Comparison of ENCODE assay signal across 1 cellular context in the genomic region with DNA sequence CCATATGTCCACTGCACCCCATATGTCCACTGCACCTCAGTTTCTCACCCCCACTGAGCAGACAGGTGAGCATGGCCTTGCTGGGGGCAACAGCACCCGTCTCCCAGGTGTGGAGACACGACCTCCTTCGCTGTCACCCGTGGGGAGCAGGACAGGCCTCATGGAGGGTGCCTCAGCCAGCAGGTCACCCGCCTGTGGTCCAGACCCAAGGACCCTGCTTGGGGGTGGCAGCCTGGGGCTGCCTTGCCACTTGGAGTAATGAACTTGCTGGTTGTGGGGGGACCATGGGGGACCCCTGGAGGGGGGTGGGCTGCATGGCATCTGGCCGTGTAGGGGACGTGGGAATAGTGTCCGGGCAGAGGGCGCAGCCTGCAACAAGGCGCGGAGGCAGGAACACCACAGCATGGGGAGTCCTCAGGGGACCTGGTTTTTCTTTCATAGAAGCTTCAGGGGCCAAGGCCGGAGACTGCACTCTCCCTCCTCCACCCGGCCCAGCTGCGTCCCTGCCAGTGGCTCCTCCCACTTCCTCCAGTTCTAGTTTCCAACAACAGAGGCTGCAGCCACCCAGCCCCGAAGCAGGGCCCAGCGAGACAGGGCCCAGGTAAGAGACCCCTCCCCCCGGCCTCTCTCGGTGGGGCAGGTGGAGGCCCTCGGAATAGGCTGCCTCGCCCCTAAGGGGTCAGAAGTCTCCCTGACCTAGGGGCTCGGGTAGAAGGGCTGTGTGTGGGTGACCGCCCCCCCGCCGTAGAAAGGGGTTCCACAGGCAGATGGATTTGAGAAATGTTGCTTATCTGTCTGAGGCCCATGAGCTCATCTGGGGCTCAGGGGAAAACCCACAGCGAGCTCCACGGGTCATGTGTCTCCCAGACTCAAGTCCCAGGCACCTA.
TF ChIP-seq lines count a peak whose summit lies in the region.

A gene with protein sequence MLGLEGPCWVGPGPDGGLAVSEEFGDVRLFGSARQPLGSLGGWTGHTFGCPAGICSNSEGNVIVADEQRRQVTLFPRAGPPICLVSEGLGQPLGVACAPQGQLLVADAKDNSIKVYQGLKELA (plus strand): TSS at position 531 of the 887 bp plus-strand sequence. CDS start 1,043 bp downstream, outside the sequence.

TF ChIP-seq in HepG2, 621 proteins besides CTCF, POLR2A, EP300 and RAD21 (continued from another document and continues in another):
- no peak for TF ChIP-seq RNF2 (conservative IDR thresholded peaks at IDR 0.05; ENCODE audit: low read depth)
- TF ChIP-seq GABPB1 (CRISPR knock-in tag; IDR thresholded peaks at IDR 0.05), result peak; percentile 49
- TF ChIP-seq HNRNPH1 (optimal IDR thresholded peaks at IDR 0.05; ENCODE audit: low read depth, low read length), result no peak
- TF ChIP-seq ZNF75D (CRISPR knock-in tag; IDR thresholded peaks at IDR 0.05; ENCODE audit: borderline replicate concordance), result no peak
- peak; percentile 48; the same call in 1 of the 2 replicates for TF ChIP-seq ZFX (CRISPR knock-in tag; IDR thresholded peaks at IDR 0.05; ENCODE audit: low read depth)
- no peak for TF ChIP-seq SATB2 (CRISPR knock-in tag; IDR thresholded peaks at IDR 0.05)
- no peak for TF ChIP-seq BRCA1 (CRISPR knock-in tag; IDR thresholded peaks at IDR 0.05)
- TF ChIP-seq GATAD1 (CRISPR knock-in tag; IDR thresholded peaks at IDR 0.05), result no peak
- TF ChIP-seq SIX4 (CRISPR knock-in tag; IDR thresholded peaks at IDR 0.05), result no peak
- no peak for TF ChIP-seq MZF1 (CRISPR knock-in tag; IDR thresholded peaks at IDR 0.05; ENCODE audit: borderline replicate concordance)
- no peak for TF ChIP-seq TCF12 (IDR thresholded peaks at IDR 0.05)
- no peak for TF ChIP-seq TCF12 (CRISPR knock-in tag; IDR thresholded peaks at IDR 0.05)
- TF ChIP-seq, protein P1, sequence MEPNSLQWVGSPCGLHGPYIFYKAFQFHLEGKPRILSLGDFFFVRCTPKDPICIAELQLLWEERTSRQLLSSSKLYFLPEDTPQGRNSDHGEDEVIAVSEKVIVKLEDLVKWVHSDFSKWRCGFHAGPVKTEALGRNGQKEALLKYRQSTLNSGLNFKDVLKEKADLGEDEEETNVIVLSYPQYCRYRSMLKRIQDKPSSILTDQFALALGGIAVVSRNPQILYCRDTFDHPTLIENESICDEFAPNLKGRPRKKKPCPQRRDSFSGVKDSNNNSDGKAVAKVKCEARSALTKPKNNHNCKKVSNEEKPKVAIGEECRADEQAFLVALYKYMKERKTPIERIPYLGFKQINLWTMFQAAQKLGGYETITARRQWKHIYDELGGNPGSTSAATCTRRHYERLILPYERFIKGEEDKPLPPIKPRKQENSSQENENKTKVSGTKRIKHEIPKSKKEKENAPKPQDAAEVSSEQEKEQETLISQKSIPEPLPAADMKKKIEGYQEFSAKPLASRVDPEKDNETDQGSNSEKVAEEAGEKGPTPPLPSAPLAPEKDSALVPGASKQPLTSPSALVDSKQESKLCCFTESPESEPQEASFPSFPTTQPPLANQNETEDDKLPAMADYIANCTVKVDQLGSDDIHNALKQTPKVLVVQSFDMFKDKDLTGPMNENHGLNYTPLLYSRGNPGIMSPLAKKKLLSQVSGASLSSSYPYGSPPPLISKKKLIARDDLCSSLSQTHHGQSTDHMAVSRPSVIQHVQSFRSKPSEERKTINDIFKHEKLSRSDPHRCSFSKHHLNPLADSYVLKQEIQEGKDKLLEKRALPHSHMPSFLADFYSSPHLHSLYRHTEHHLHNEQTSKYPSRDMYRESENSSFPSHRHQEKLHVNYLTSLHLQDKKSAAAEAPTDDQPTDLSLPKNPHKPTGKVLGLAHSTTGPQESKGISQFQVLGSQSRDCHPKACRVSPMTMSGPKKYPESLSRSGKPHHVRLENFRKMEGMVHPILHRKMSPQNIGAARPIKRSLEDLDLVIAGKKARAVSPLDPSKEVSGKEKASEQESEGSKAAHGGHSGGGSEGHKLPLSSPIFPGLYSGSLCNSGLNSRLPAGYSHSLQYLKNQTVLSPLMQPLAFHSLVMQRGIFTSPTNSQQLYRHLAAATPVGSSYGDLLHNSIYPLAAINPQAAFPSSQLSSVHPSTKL (CRISPR knock-in tag; IDR thresholded peaks at IDR 0.05), result 0 out of 2 replicates have a peak, but pooled peaks have one; percentile 21
- TF ChIP-seq, protein P2, sequence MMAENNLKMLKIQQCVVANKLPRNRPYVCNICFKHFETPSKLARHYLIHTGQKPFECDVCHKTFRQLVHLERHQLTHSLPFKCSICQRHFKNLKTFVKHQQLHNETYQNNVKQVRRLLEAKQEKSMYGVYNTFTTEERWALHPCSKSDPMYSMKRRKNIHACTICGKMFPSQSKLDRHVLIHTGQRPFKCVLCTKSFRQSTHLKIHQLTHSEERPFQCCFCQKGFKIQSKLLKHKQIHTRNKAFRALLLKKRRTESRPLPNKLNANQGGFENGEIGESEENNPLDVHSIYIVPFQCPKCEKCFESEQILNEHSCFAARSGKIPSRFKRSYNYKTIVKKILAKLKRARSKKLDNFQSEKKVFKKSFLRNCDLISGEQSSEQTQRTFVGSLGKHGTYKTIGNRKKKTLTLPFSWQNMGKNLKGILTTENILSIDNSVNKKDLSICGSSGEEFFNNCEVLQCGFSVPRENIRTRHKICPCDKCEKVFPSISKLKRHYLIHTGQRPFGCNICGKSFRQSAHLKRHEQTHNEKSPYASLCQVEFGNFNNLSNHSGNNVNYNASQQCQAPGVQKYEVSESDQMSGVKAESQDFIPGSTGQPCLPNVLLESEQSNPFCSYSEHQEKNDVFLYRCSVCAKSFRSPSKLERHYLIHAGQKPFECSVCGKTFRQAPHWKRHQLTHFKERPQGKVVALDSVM (CRISPR knock-in tag; IDR thresholded peaks at IDR 0.05), result 0 out of 2 replicates have a peak, but pooled peaks have one; percentile 10
- no peak for TF ChIP-seq SRSF9 (IDR thresholded peaks at IDR 0.05; ENCODE audit: borderline replicate concordance, insufficient read depth, low read depth, low read length, poor library complexity, severe bottlenecking)
- TF ChIP-seq, protein P3, sequence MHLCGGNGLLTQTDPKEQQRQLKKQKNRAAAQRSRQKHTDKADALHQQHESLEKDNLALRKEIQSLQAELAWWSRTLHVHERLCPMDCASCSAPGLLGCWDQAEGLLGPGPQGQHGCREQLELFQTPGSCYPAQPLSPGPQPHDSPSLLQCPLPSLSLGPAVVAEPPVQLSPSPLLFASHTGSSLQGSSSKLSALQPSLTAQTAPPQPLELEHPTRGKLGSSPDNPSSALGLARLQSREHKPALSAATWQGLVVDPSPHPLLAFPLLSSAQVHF (CRISPR knock-in tag; IDR thresholded peaks at IDR 0.05), result no peak
- TF ChIP-seq RCOR2 (CRISPR knock-in tag; IDR thresholded peaks at IDR 0.05), result no peak
- no peak for TF ChIP-seq CREB1 (IDR thresholded peaks at IDR 0.05)
- no peak for TF ChIP-seq CREB1 (CRISPR knock-in tag; IDR thresholded peaks at IDR 0.05)
- no peak for TF ChIP-seq ETV6 (CRISPR knock-in tag; conservative IDR thresholded peaks at IDR 0.05)
- no peak for TF ChIP-seq RFX1 (IDR thresholded peaks at IDR 0.05)
- TF ChIP-seq ZNF709 (CRISPR knock-in tag; IDR thresholded peaks at IDR 0.05), result no peak
- TF ChIP-seq SMAD9 (CRISPR knock-in tag; IDR thresholded peaks at IDR 0.05), result no peak
- TF ChIP-seq, protein P4, sequence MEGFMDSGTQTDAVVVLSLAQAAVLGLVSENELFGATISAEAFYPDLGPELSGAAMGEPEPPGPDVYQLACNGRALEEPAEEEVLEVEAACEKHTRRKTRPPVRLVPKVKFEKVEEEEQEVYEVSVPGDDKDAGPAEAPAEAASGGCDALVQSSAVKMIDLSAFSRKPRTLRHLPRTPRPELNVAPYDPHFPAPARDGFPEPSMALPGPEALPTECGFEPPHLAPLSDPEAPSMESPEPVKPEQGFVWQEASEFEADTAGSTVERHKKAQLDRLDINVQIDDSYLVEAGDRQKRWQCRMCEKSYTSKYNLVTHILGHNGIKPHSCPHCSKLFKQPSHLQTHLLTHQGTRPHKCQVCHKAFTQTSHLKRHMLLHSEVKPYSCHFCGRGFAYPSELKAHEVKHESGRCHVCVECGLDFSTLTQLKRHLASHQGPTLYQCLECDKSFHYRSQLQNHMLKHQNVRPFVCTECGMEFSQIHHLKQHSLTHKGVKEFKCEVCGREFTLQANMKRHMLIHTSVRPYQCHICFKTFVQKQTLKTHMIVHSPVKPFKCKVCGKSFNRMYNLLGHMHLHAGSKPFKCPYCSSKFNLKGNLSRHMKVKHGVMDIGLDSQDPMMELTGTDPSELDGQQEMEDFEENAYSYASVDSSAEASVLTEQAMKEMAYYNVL (CRISPR knock-in tag; IDR thresholded peaks at IDR 0.05; ENCODE audit: borderline replicate concordance), result 0 out of 2 replicates have a peak, but pooled peaks have one; percentile 16
- TF ChIP-seq ZNF724P (CRISPR knock-in tag; IDR thresholded peaks at IDR 0.05; ENCODE audit: borderline replicate concordance), result no peak
- no peak for TF ChIP-seq ZNF7 (CRISPR knock-in tag; IDR thresholded peaks at IDR 0.05)
- TF ChIP-seq ZNF775 (CRISPR knock-in tag; IDR thresholded peaks at IDR 0.05; ENCODE audit: borderline replicate concordance), result no peak
- no peak for TF ChIP-seq SP140L (CRISPR knock-in tag; IDR thresholded peaks at IDR 0.05; ENCODE audit: borderline replicate concordance)
- TF ChIP-seq, protein P5, sequence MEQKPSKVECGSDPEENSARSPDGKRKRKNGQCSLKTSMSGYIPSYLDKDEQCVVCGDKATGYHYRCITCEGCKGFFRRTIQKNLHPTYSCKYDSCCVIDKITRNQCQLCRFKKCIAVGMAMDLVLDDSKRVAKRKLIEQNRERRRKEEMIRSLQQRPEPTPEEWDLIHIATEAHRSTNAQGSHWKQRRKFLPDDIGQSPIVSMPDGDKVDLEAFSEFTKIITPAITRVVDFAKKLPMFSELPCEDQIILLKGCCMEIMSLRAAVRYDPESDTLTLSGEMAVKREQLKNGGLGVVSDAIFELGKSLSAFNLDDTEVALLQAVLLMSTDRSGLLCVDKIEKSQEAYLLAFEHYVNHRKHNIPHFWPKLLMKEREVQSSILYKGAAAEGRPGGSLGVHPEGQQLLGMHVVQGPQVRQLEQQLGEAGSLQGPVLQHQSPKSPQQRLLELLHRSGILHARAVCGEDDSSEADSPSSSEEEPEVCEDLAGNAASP (CRISPR knock-in tag; IDR thresholded peaks at IDR 0.05; ENCODE audit: borderline replicate concordance), result peak; percentile 78; the same call in 1 of the 2 replicates
- no peak for TF ChIP-seq ZNF564 (CRISPR knock-in tag; IDR thresholded peaks at IDR 0.05)
- TF ChIP-seq ZNF30 (CRISPR knock-in tag; IDR thresholded peaks at IDR 0.05), result no peak
- TF ChIP-seq ZNF224 (CRISPR knock-in tag; IDR thresholded peaks at IDR 0.05), result no peak
- TF ChIP-seq SP2 (CRISPR knock-in tag; IDR thresholded peaks at IDR 0.05), result no peak
- no peak for TF ChIP-seq ZBTB1 (CRISPR knock-in tag; IDR thresholded peaks at IDR 0.05; ENCODE audit: borderline replicate concordance)
- TF ChIP-seq JUN (CRISPR knock-in tag; IDR thresholded peaks at IDR 0.05), result no peak
- TF ChIP-seq ZNF33B (CRISPR knock-in tag; IDR thresholded peaks at IDR 0.05), result no peak
- no peak for TF ChIP-seq HNF4G (IDR thresholded peaks at IDR 0.05; ENCODE audit: borderline replicate concordance, low read depth, low read length)
- TF ChIP-seq HNF4G (CRISPR knock-in tag; IDR thresholded peaks at IDR 0.05; ENCODE audit: borderline replicate concordance, low read depth), result no peak
- TF ChIP-seq, protein P6, sequence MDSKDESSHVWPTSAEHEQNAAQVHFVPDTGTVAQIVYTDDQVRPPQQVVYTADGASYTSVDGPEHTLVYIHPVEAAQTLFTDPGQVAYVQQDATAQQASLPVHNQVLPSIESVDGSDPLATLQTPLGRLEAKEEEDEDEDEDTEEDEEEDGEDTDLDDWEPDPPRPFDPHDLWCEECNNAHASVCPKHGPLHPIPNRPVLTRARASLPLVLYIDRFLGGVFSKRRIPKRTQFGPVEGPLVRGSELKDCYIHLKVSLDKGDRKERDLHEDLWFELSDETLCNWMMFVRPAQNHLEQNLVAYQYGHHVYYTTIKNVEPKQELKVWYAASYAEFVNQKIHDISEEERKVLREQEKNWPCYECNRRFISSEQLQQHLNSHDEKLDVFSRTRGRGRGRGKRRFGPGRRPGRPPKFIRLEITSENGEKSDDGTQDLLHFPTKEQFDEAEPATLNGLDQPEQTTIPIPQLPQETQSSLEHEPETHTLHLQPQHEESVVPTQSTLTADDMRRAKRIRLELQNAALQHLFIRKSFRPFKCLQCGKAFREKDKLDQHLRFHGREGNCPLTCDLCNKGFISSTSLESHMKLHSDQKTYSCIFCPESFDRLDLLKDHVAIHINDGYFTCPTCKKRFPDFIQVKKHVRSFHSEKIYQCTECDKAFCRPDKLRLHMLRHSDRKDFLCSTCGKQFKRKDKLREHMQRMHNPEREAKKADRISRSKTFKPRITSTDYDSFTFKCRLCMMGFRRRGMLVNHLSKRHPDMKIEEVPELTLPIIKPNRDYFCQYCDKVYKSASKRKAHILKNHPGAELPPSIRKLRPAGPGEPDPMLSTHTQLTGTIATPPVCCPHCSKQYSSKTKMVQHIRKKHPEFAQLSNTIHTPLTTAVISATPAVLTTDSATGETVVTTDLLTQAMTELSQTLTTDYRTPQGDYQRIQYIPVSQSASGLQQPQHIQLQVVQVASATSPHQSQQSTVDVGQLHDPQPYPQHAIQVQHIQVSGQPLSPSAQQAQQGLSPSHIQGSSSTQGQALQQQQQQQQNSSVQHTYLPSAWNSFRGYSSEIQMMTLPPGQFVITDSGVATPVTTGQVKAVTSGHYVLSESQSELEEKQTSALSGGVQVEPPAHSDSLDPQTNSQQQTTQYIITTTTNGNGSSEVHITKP (CRISPR knock-in tag; IDR thresholded peaks at IDR 0.05; ENCODE audit: low read depth), result 0 out of 2 replicates have a peak, but pooled peaks have one; percentile 33
- TF ChIP-seq ZFY (CRISPR knock-in tag; IDR thresholded peaks at IDR 0.05), result peak; percentile 21; the same call in 1 of the 2 replicates
- TF ChIP-seq ELF3 (CRISPR knock-in tag; IDR thresholded peaks at IDR 0.05), result peak; percentile 45; the same call in 1 of the 2 replicates
- TF ChIP-seq, protein P7, sequence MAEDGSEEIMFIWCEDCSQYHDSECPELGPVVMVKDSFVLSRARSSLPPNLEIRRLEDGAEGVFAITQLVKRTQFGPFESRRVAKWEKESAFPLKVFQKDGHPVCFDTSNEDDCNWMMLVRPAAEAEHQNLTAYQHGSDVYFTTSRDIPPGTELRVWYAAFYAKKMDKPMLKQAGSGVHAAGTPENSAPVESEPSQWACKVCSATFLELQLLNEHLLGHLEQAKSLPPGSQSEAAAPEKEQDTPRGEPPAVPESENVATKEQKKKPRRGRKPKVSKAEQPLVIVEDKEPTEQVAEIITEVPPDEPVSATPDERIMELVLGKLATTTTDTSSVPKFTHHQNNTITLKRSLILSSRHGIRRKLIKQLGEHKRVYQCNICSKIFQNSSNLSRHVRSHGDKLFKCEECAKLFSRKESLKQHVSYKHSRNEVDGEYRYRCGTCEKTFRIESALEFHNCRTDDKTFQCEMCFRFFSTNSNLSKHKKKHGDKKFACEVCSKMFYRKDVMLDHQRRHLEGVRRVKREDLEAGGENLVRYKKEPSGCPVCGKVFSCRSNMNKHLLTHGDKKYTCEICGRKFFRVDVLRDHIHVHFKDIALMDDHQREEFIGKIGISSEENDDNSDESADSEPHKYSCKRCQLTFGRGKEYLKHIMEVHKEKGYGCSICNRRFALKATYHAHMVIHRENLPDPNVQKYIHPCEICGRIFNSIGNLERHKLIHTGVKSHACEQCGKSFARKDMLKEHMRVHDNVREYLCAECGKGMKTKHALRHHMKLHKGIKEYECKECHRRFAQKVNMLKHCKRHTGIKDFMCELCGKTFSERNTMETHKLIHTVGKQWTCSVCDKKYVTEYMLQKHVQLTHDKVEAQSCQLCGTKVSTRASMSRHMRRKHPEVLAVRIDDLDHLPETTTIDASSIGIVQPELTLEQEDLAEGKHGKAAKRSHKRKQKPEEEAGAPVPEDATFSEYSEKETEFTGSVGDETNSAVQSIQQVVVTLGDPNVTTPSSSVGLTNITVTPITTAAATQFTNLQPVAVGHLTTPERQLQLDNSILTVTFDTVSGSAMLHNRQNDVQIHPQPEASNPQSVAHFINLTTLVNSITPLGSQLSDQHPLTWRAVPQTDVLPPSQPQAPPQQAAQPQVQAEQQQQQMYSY (CRISPR knock-in tag; IDR thresholded peaks at IDR 0.05), result no peak
- no peak for TF ChIP-seq BRD4 (CRISPR knock-in tag; IDR thresholded peaks at IDR 0.05)
- TF ChIP-seq ASH2L (IDR thresholded peaks at IDR 0.05; ENCODE audit: insufficient read length, low read depth, low read length), result no peak
- TF ChIP-seq ZNF761 (CRISPR knock-in tag; conservative IDR thresholded peaks at IDR 0.05), result no peak
